8 cellular contexts compared by ENCODE assay signal in the genomic region with DNA sequence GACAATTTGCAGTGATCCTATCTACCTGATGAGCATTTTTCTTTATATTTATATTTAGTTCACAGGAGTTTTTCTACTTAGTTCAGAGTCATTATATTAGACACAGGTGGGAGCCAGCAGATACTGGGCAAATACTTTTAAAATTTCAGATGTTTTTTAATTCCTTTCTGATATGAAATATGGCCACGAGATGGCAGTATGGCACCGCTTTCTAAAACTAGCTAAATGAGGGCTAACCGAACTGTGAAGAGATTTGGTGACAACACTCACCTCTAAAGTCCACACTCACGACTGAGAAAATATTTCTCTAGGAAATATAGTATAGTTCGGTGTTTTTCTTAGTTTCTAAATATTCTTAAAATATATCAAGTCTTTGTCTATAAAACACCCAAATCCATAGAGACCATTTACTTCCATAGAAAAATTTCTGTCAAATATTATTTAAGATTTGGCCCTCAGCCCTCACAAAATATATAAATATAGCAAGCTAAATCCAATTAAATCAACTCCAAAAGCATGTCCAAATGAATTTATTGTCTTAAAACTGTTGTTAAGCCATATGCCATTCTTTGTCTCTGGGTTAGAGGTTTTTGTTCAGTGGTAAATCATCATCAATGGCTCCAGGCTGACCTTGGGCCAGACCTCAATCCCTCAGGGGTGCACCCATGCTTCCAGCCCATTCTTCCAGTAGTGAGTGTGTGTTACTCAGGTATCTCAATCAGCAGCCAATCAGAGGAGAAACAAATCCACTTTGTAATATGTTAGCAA.
A peak's percentile ranks its signal among the peaks of the same experiment; 100 is the strongest.
DNase-seq lines count a peak whose midpoint lies in the region; ATAC-seq and TF ChIP-seq lines count a peak whose summit lies in the region.

No MANE protein-coding gene starts in this region.

- peak; percentile 58 for DNase-seq in EL
- DNase-seq in SK-N-DZ (ENCODE audit: low spot score): peak; percentile 56
- peak; percentile 63 for DNase-seq in activated naive CD4-positive, alpha-beta T cell treated with Interleukin-2 at 50 U/mL for 16 hours
- DNase-seq in glomerular endothelial cell (ENCODE audit: extremely low read depth, low read depth, low spot score): peak; percentile 51
- peak; percentile 10 for DNase-seq in retinal pigment epithelial cell (ENCODE audit: low read depth)

- no peak for ATAC-seq in GM18909 (IDR thresholded peaks at IDR 0.05; ENCODE audit: poor library complexity, unreplicated experiment)
- ATAC-seq in GM19455 (IDR thresholded peaks at IDR 0.05; ENCODE audit: unreplicated experiment): no peak

- TF ChIP-seq CTCF in LNCAP (IDR thresholded peaks at IDR 0.05): peak; percentile 49
- TF ChIP-seq CTCF in retinal pigment epithelial cell (conservative IDR thresholded peaks at IDR 0.05; ENCODE audit: low read depth, low read length): peak; percentile 57

- no peak overlapping the region for H3K4me3 ChIP-seq in retinal pigment epithelial cell (ENCODE audit: low read length)

Comparison
In these comparisons a context has a peak if more than half of its experiments do, and no peak if none do; other contexts are left out.
1. DNase-seq: peak in every context shown above with its lines; median percentile 63 in activated naive CD4-positive, alpha-beta T cell treated with Interleukin-2 at 50 U/mL for 16 hours; 58 in EL; 56 in SK-N-DZ; 51 in glomerular endothelial cell; 10 in retinal pigment epithelial cell.